Comparison of ENCODE assay signal across 7 cellular contexts in genomic region chr16:4307215-4308037, GRCh38.
DNase-seq lines count a peak whose midpoint lies in the region; ATAC-seq and TF ChIP-seq lines count a peak whose summit lies in the region.

No MANE protein-coding gene starts in this region.

- H3K4me3 ChIP-seq in WI38 (ENCODE audit: low read depth, low read length): peak overlapping the region; percentile 84

- DNase-seq in NCI-H2171 (lab: John Stamatoyannopoulos, UW): peak; percentile 75
- peak in 56 of 61 donors; percentile 29 to 94 (median 76) for DNase-seq in caudate nucleus (lab: John Stamatoyannopoulos, UW)
- peak; percentile 98 for DNase-seq in islet precursor cell
- DNase-seq in stimulated activated CD4-positive, alpha-beta T cell treated with anti-CD3 and anti-CD28 coated beads, Interleukin-12 subunit alpha, Interleukin-12 subunit beta, amount 100 ng/mL, for 4 hours: peak; percentile 95

- no peak for TF ChIP-seq CTCF in WI38 (IDR thresholded peaks at IDR 0.05; ENCODE audit: low read depth, low read length)

- peak; percentile 91 for ATAC-seq in GM18520 (IDR thresholded peaks at IDR 0.05; ENCODE audit: unreplicated experiment)
- ATAC-seq in HG02970 (IDR thresholded peaks at IDR 0.05; ENCODE audit: low FRiP score, unreplicated experiment): peak; percentile 92

- H3K27ac ChIP-seq in caudate nucleus (ENCODE audit: low read depth, low read length): peak overlapping the region; percentile 67

Comparison
In these comparisons a context has a peak if more than half of its experiments do, and no peak if none do; other contexts are left out.
1. Peak in every context shown above with its lines: DNase-seq, ATAC-seq, H3K4me3 ChIP-seq and H3K27ac ChIP-seq.